In genomic region chr22:32140688-32141087, GRCh38 we compare ENCODE assay signal across 14 cellular contexts. TPM values are rescaled to one million over a fixed set of nuclear protein-coding genes. Genes with fewer than 3 reads are reported as not detected.
A peak's percentile ranks its signal among the peaks of the same experiment; 100 is the strongest.
DNase-seq lines count a peak whose midpoint lies in the region; ATAC-seq and TF ChIP-seq lines count a peak whose summit lies in the region.
"Not testable (repeated sequence)": the region's sequence is repeated elsewhere in the genome, so short reads cannot be mapped to it uniquely, and the experiment has no call there.
"Had no signal": no experiment of that assay in that cellular context is flagged by ENCODE, and none has a peak within 500 bp of the region (broad histone marks: within the 10 kb centered on the region; RNA-seq: fewer than 3 reads in every experiment).

No MANE protein-coding gene starts in this region.

- not testable (repeated sequence) for H2BK5ac ChIP-seq in mesendoderm (ENCODE audit: low read length)

- H3K9ac ChIP-seq in HCT116 (ENCODE audit: low read length); mesendoderm (ENCODE audit: low read length): not testable (repeated sequence)

- not testable (repeated sequence) for H4K5ac ChIP-seq in mesendoderm (ENCODE audit: low read length)

- H3K79me2 ChIP-seq in HCT116 (ENCODE audit: insufficient read depth, low read length); mesendoderm (ENCODE audit: control insufficient read depth, insufficient read depth, low read length): not testable (repeated sequence)

- not testable (repeated sequence) for H2BK15ac ChIP-seq in mesendoderm (replicated peaks; ENCODE audit: low read depth)

- H3K27me3 Mint-ChIP-seq in brain (peaks cover 12% of the 10 kb centered on the region), type B pancreatic cell (peaks cover 53% of the 10 kb centered on the region)

- not testable (repeated sequence) for H2AFZ ChIP-seq in HCT116 (ENCODE audit: low read depth, low read length, poor library complexity, severe bottlenecking)

- not testable (repeated sequence) for H3K27me3 ChIP-seq in HCT116 (ENCODE audit: insufficient read depth, low read length); foreskin keratinocyte; mesendoderm (ENCODE audit: insufficient read depth, low read length, poor library complexity)

- H3K9me2 ChIP-seq in HCT116 (ENCODE audit: insufficient read depth), result not testable (repeated sequence)

- RAD21 ChIA-PET in HCT116 (lab: Charles Lee; ENCODE audit: low non-redundant PET in 1 of 2, low total read pairs in 2 of 2, uncharacterized antibody in 2 of 2, unreplicated experiment in 2 of 2), result not testable (repeated sequence)

- not testable (repeated sequence) for H3K4me2 ChIP-seq in HCT116 (ENCODE audit: low read length); mesendoderm (ENCODE audit: low read length)

- H3K9me3 ChIP-seq in HCT116 (ENCODE audit: control insufficient read depth in 1 of 2, insufficient read depth in 1 of 2, low read depth in 1 of 2, low read length in 2 of 2), result not testable (repeated sequence)

- peak overlapping the region; percentile 42 for H3K56ac ChIP-seq in mesendoderm (ENCODE audit: low read length)

- H3K27ac ChIP-seq in HCT116 (ENCODE audit: low read depth, low read length); foreskin keratinocyte; mesendoderm (ENCODE audit: low read depth, low read length): not testable (repeated sequence)

- TF ChIP-seq CTCF in HCT116 (IDR thresholded peaks at IDR 0.05 in 2 of 3, conservative IDR thresholded peaks at IDR 0.05 in 1 of 3; ENCODE audit: borderline replicate concordance in 1 of 3, insufficient read depth in 1 of 3, low read depth in 2 of 3, low read length in 2 of 3) (peak; percentile 11 to 40 (median 37); a peak in 3 of 6 replicates), brain (conservative IDR thresholded peaks at IDR 0.05) (peak; percentile 24 to 40), foreskin keratinocyte (conservative IDR thresholded peaks at IDR 0.05) (peak; percentile 39), type B pancreatic cell (conservative IDR thresholded peaks at IDR 0.05) (peak; percentile 66)

- H3K36me3 Mint-ChIP-seq in brain, type B pancreatic cell: not testable (repeated sequence)

- TF ChIP-seq POLR2A in HCT116 (IDR thresholded peaks at IDR 0.05; ENCODE audit: borderline replicate concordance, extremely low read depth, insufficient read depth, insufficient read length), result not testable (repeated sequence)

- WGBS in mesendoderm (ENCODE audit: extremely low coverage, insufficient coverage, low lambda C conversion rate), result no CpG with 5 or more reads among the region's 6 CpGs

- ATAC-seq in HCT116 (peak; percentile 75), foreskin keratinocyte (peak; percentile 8)

- DNase-seq in DMS153 (lab: John Stamatoyannopoulos, UW) (peak; percentile 34), NCI-H69 (lab: John Stamatoyannopoulos, UW) (peak; percentile 39), UCSD-AML1 (lab: John Stamatoyannopoulos, UW; ENCODE audit: unreplicated experiment) (peak; percentile 37), mesendoderm (peak; percentile 63)
- DNase-seq in HCT116 (ENCODE audit: low read depth, low spot score); foreskin keratinocyte; type B pancreatic cell (ENCODE audit: extremely low spot score, unreplicated experiment): not testable (repeated sequence)

- not testable (repeated sequence) for TF ChIP-seq RAD21 in HCT116 (IDR thresholded peaks at IDR 0.05; ENCODE audit: low read depth)

- H3K4me3 Mint-ChIP-seq in brain, type B pancreatic cell: not testable (repeated sequence)

- H3K23ac ChIP-seq in mesendoderm (ENCODE audit: low read length), result not testable (repeated sequence)

- H3K9me3 Mint-ChIP-seq in brain, type B pancreatic cell: not testable (repeated sequence)

- not testable (repeated sequence) for H2AK5ac ChIP-seq in mesendoderm (ENCODE audit: low read length)

- not testable (repeated sequence) for H4K20me1 ChIP-seq in HCT116 (ENCODE audit: insufficient read depth)

- not testable (repeated sequence) for H3K27ac Mint-ChIP-seq in brain, type B pancreatic cell

- H3K18ac ChIP-seq in mesendoderm (ENCODE audit: low read length), result not testable (repeated sequence)

- POLR2A ChIA-PET in HCT116 (lab: Charles Lee), result not testable (repeated sequence)

- CTCF ChIA-PET in HCT116 (lab: Charles Lee), result not testable (repeated sequence)

- H2BK120ac ChIP-seq in mesendoderm (ENCODE audit: low read depth, low read length), result not testable (repeated sequence)

- H3K4me1 ChIP-seq in HCT116 (ENCODE audit: control insufficient read depth in 1 of 2, insufficient read depth in 2 of 2, low read length in 2 of 2), result peaks cover 7 to 31% of the 10 kb centered on the region in 2 experiments
- H3K4me1 ChIP-seq in foreskin keratinocyte; mesendoderm (ENCODE audit: control insufficient read depth, low read depth, low read length): not testable (repeated sequence)

- BruUV-seq in HCT116 (replicated peaks; lab: Mats Ljungman, UMichigan), result not testable (repeated sequence)

- H3K79me1 ChIP-seq in mesendoderm (ENCODE audit: low read length), result not testable (repeated sequence)

- H3K4me3 ChIP-seq in HCT116 (replicated peaks in 1 of 2; ENCODE audit: low read depth in 1 of 2, low read length in 2 of 2); mesendoderm (ENCODE audit: low read length): not testable (repeated sequence)

- intact Hi-C loops in HCT116 (cut with micrococcal nuclease), result not testable (repeated sequence)

- H3K4me1 Mint-ChIP-seq in brain; type B pancreatic cell (ENCODE audit: unreplicated experiment): not testable (repeated sequence)

- H3K4ac ChIP-seq in mesendoderm (ENCODE audit: low read depth, low read length), result not testable (repeated sequence)

- H3K36me3 ChIP-seq in HCT116 (ENCODE audit: control insufficient read depth in 1 of 2, insufficient read depth in 2 of 2, low read length in 2 of 2); mesendoderm (ENCODE audit: control insufficient read depth, insufficient read depth, low read length): not testable (repeated sequence)

- H4K8ac ChIP-seq in mesendoderm (ENCODE audit: low read depth, low read length), result not testable (repeated sequence)

RNA-seq across cellular contexts. Expression of gene C22orf42, which starts 18.4 kb away (rescaled TPM):
- not detected for total RNA-seq in HCT116 (2021; ENCODE audit: unreplicated experiment)
- polyA plus RNA-seq in HCT116 (2012), result not detected in 2 replicates
- polyA plus RNA-seq in brain (ENCODE audit: insufficient read depth, low read depth, low replicate concordance), result 3.9 TPM
- total RNA-seq in foreskin keratinocyte, result not detected in 2 replicates
- polyA plus RNA-seq in foreskin keratinocyte, result not detected in 2 replicates
- polyA plus RNA-seq in mesendoderm (2013, experiment 1 of 2), result 0.62 TPM
- polyA plus RNA-seq in mesendoderm (2013, experiment 2 of 2), result 0.67 TPM
- total RNA-seq in type B pancreatic cell (ENCODE audit: low replicate concordance), result 2.1 and 4.6 TPM in 2 replicates
- total RNA-seq: activated CD4-positive, alpha-beta T cell treated with anti-CD3 and anti-CD28 coated beads, Interleukin-2, amount 10 ng/mL, durations not matched to agents 7 days and 5 days; activated T-helper 1 cell treated with anti-CD3 and anti-CD28 coated beads, Interleukin-12 subunit alpha, Interleukin-12 subunit beta, Interleukin-2, Interleukin-4 antibody, amounts not matched to agents 30 ng/mL and 10 ng/mL and 1 ng/mL, durations not matched to agents 14 hours and 24 hours and 36 hours; CD8-positive, alpha-beta T cell; myocyte; sigmoid colon; ureter had no signal
- polyA plus RNA-seq: sigmoid colon had no signal
